ENCODE assay signal across 24 cellular contexts in the genomic region with DNA sequence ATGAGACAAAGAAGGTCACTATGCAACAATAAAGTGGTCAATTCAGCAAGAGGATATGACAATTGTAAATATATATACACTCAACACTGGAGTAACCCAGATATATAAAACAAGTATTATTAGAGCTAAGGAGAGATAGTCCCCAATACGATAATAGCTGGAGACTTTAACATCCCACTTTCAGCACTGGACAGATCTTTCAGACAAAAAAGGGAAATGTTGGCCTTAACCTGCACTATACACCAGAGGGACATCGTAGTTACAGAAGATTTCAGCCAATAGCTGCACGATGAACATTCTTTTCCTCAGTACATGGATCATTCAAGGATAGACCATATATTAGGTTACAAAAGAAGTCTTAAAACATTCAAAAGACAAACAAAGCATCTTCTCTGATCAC. TPM values are rescaled to one million over a fixed set of nuclear protein-coding genes. Genes with fewer than 3 reads are reported as not detected.
"Had no signal": no experiment of that assay in that cellular context is flagged by ENCODE, and none has a peak within 500 bp of the region (broad histone marks: within the 10 kb centered on the region; RNA-seq: fewer than 3 reads in every experiment).

No MANE protein-coding gene starts in this region.

- DNase-seq: activated B cell treated with CpG ODN at 0.5 μM for 24 hours; activated CD4-positive, alpha-beta memory T cell treated with anti-CD3 and anti-CD28 coated beads for 36 hours; activated CD4-positive, alpha-beta T cell treated with anti-CD3 and anti-CD28 coated beads for 4 hours; activated naive CD4-positive, alpha-beta T cell; activated naive CD8-positive, alpha-beta T cell treated with anti-CD3 and anti-CD28 coated beads for 36 hours; amygdala; dorsolateral prefrontal cortex; foreskin melanocyte; glutamatergic neuron; hippocampal formation; left cardiac atrium; midbrain; nephron progenitor cell; nucleus accumbens; posterior cingulate gyrus; stimulated activated naive B cell treated with anti-CD40 and anti-IgM and Interleukin-4, amounts not matched to agents 10 μg/mL and 1 μg/mL and 100 μg/mL, for 72 hours; upper lobe of right lung had no signal

- H3K36me3 ChIP-seq: upper lobe of right lung had no signal

- H3K9me3 ChIP-seq: upper lobe of right lung had no signal

- ATAC-seq: activated T-helper 17 cell treated with anti-CD3 and anti-CD28 coated beads, Interleukin-2, amount 50 U/mL, for 72 hours; left cardiac atrium; stimulated activated naive B cell treated with anti-CD40 and anti-IgM and Interleukin-4, amounts not matched to agents 10 μg/mL and 1 μg/mL and 100 μg/mL, for 72 hours; upper lobe of right lung had no signal

- H3K27me3 ChIP-seq: dorsolateral prefrontal cortex, upper lobe of right lung had no signal

- H3K4me1 ChIP-seq: upper lobe of right lung had no signal

- FAIRE-seq: islet of Langerhans had no signal

- H3K4me3 ChIP-seq: dorsolateral prefrontal cortex, lung, upper lobe of right lung had no signal

- H3K27ac ChIP-seq: dorsolateral prefrontal cortex, epithelial cell of prostate, upper lobe of right lung had no signal

RNA-seq across cellular contexts. Expression of gene PIWIL3, which starts 29.9 kb away (rescaled TPM):
- total RNA-seq: activated B cell treated with CpG ODN at 0.5 μM for 24 hours; activated CD4-positive, alpha-beta memory T cell treated with anti-CD3 and anti-CD28 coated beads for 36 hours; activated naive CD8-positive, alpha-beta T cell treated with anti-CD3 and anti-CD28 coated beads for 36 hours; activated T-helper 17 cell treated with anti-CD3 and anti-CD28 coated beads, Interleukin-2, amount 50 U/mL, for 72 hours; cardiac septum; fibroblast of lung; left cardiac atrium; lung; renal cortical epithelial cell; upper lobe of right lung had no signal
- polyA plus RNA-seq: fibroblast of lung, lung had no signal
